ENCODE assay signal across 7 cellular contexts in genomic region chr11:2377511-2378443, GRCh38. TPM values are rescaled to one million over a fixed set of nuclear protein-coding genes. Genes with fewer than 3 reads are reported as not detected.
A peak's percentile ranks its signal among the peaks of the same experiment; 100 is the strongest.
DNase-seq lines count a peak whose midpoint lies in the region; ATAC-seq and TF ChIP-seq lines count a peak whose summit lies in the region.

No MANE protein-coding gene starts in this region.

- H3F3A ChIP-seq in smooth muscle cell (ENCODE audit: low read depth) = no peaks in the 10 kb centered on the region

- H4K20me1 ChIP-seq in smooth muscle cell (ENCODE audit: low read depth) = peaks cover 58% of the 10 kb centered on the region

- intact Hi-C loops in MCF 10A (cut with micrococcal nuclease) = no loop called here

- H3K36me3 ChIP-seq in smooth muscle cell (ENCODE audit: low read depth) = no peaks in the 10 kb centered on the region

- H3K27ac ChIP-seq in smooth muscle cell (ENCODE audit: low read depth) = peak overlapping the region; percentile 76

- H3K9me3 ChIP-seq in smooth muscle cell (replicated peaks; ENCODE audit: low read depth) = no peaks in the 10 kb centered on the region

- H3K4me1 ChIP-seq in smooth muscle cell (ENCODE audit: low read depth) = peaks cover 5% of the 10 kb centered on the region

- peak overlapping the region; percentile 79 for H3K4me3 Mint-ChIP-seq in MCF 10A (ENCODE audit: unreplicated experiment)

- peaks cover 18% of the 10 kb centered on the region for H3K4me1 Mint-ChIP-seq in MCF 10A (ENCODE audit: insufficient read depth, unreplicated experiment)

- H3K4me3 ChIP-seq in smooth muscle cell = peak overlapping the region; percentile 99

- peak; percentile 61 for DNase-seq in T-helper 9 cell
- peak; percentile 51 for DNase-seq in MCF 10A (ENCODE audit: unreplicated experiment)
- peak; percentile 85 for DNase-seq in iPS-NIHi7 (ENCODE audit: extremely low spot score)
- DNase-seq in smooth muscle cell (lab: John Stamatoyannopoulos, UW; ENCODE audit: unreplicated experiment) = no peak

- H3K9ac ChIP-seq in smooth muscle cell (ENCODE audit: low read depth) = peak overlapping the region; percentile 98

- peak overlapping the region; percentile 89 for H3K4me2 ChIP-seq in smooth muscle cell

- H2AFZ ChIP-seq in smooth muscle cell (ENCODE audit: low read depth) = no peak overlapping the region

- no peaks in the 10 kb centered on the region for H3K27me3 ChIP-seq in smooth muscle cell (ENCODE audit: low read depth)

- peak overlapping the region; percentile 70 for H3K27ac Mint-ChIP-seq in MCF 10A (ENCODE audit: low read depth, unreplicated experiment)

- ATAC-seq in GM18502 (IDR thresholded peaks at IDR 0.05; ENCODE audit: poor library complexity, unreplicated experiment) (peak; percentile 36), HG03159 (IDR thresholded peaks at IDR 0.05; ENCODE audit: unreplicated experiment) (peak; percentile 38), GM21825 (IDR thresholded peaks at IDR 0.05; ENCODE audit: unreplicated experiment) (no peak)

- no peaks in the 10 kb centered on the region for H3K9me3 Mint-ChIP-seq in MCF 10A (ENCODE audit: unreplicated experiment)

- no peaks in the 10 kb centered on the region for H3K27me3 Mint-ChIP-seq in MCF 10A (ENCODE audit: insufficient read depth, unreplicated experiment)

- CTCF ChIA-PET in MCF 10A (lab: Yijun Ruan, JAX) = interaction anchor here (0.6 to 1.1 kb wide), 5 partner anchors 12 to 58 kb away, joined by 3 to 6 read pairs (median 3); no protein-coding TSS in a partner anchor

- no peaks in the 10 kb centered on the region for H3K36me3 Mint-ChIP-seq in MCF 10A (ENCODE audit: insufficient read depth, unreplicated experiment)

- peaks cover 54% of the 10 kb centered on the region for H3K79me2 ChIP-seq in smooth muscle cell (ENCODE audit: low read depth)

- under 1% methylated on average over 26 of the region's 88 CpGs for WGBS in smooth muscle cell (ENCODE audit: low lambda C conversion rate)

- BruUV-seq in MCF 10A (replicated peaks; lab: Mats Ljungman, UMichigan) = TSS peak; percentile 70

- POLR2A ChIA-PET in MCF 10A (lab: Yijun Ruan, JAX) = interaction anchor here (0.5 to 3.0 kb wide), 13 partner anchors 10 to 937 kb away, joined by 3 to 30 read pairs (median 3); partner anchors contain the start of genes PHLDA2 and TSSC4

- no peak for TF ChIP-seq CTCF in MCF 10A (IDR thresholded peaks at IDR 0.05; ENCODE audit: unreplicated experiment)
- no peak for TF ChIP-seq CTCF in smooth muscle cell (IDR thresholded peaks at IDR 0.05; ENCODE audit: borderline replicate concordance, insufficient read depth, poor library complexity, severe bottlenecking)

RNA-seq across cellular contexts. Expression of gene CD81, which starts 0.7 kb away (rescaled TPM):
- total RNA-seq in MCF 10A (2022) (183 and 187 TPM in 2 replicates), smooth muscle cell (191 and 219 TPM in 2 replicates)
- 519 and 543 TPM in 2 replicates for polyA plus RNA-seq in smooth muscle cell

RNA-seq across cellular contexts. Expression of gene TSSC4, which starts 22.8 kb away (rescaled TPM):
- total RNA-seq in MCF 10A (2022) (69.9 and 70.3 TPM in 2 replicates), smooth muscle cell (27.7 and 32.5 TPM in 2 replicates)
- 80.2 and 82.3 TPM in 2 replicates for polyA plus RNA-seq in smooth muscle cell
